33 cellular contexts compared by ENCODE assay signal in genomic region chr21:41079159-41079558, GRCh38.
A peak's percentile ranks its signal among the peaks of the same experiment; 100 is the strongest.
DNase-seq lines count a peak whose midpoint lies in the region; ATAC-seq, FAIRE-seq and TF ChIP-seq lines count a peak whose summit lies in the region.
"Had no signal": no experiment of that assay in that cellular context is flagged by ENCODE, and none has a peak within 500 bp of the region (broad histone marks: within the 10 kb centered on the region; RNA-seq: fewer than 3 reads in every experiment).

No MANE protein-coding gene starts in this region.

- in situ Hi-C loops in HepG2 (cut with HindIII; ENCODE audit: extremely low pct_ligation_motif_present, low pct_unique_long_range_greater_than_20kb) = no loop called here
- in situ Hi-C loops in GM12878 (cut with MboI) = no loop called here
- in situ Hi-C loops in K562 (cut with MboI) = no loop called here

- TF ChIP-seq EP300 in HepG2 (IDR thresholded peaks at IDR 0.05; ENCODE audit: low read depth in 2 of 2, low read length in 2 of 2) = no peak
- TF ChIP-seq EP300 in HepG2 (CRISPR knock-in tag; IDR thresholded peaks at IDR 0.05; ENCODE audit: borderline replicate concordance) = no peak
- no peak for TF ChIP-seq EP300 in GM12878 (IDR thresholded peaks at IDR 0.05; ENCODE audit: borderline replicate concordance in 1 of 2, control insufficient read depth in 1 of 2, low read depth in 2 of 2, low read length in 2 of 2)
- no peak for TF ChIP-seq EP300 in K562 (IDR thresholded peaks at IDR 0.05; ENCODE audit: low read length)

- H3K4me3 ChIP-seq in HepG2 (replicated peaks in 1 of 3; ENCODE audit: insufficient read depth in 1 of 3, low read depth in 2 of 3, low read length in 3 of 3) (no peak overlapping the region), right lobe of liver (no peak overlapping the region), GM12878 (no peak overlapping the region), K562 (no peak overlapping the region), aorta (ENCODE audit: low read length in 2 of 2) (no peak overlapping the region)
- H3K4me3 ChIP-seq: A549; BLaER1; BLaER1 treated with 17β-estradiol and CSF1 and Interleukin-3, amounts not matched to agents 10 nM and 100 nM had no signal

- H3K27ac ChIP-seq in HepG2 (ENCODE audit: extremely low read length, insufficient read depth, low read length) = no peak overlapping the region
- no peak overlapping the region for H3K27ac ChIP-seq in right lobe of liver
- no peak overlapping the region for H3K27ac ChIP-seq in GM12878 (ENCODE audit: control insufficient read depth, insufficient read depth)
- H3K27ac ChIP-seq in K562 (ENCODE audit: extremely low read depth, low read depth, low read length) = no peak overlapping the region
- H3K27ac ChIP-seq in aorta (ENCODE audit: low read depth in 1 of 2, low read length in 2 of 2) = no peak overlapping the region
- H3K27ac ChIP-seq: 22Rv1; A549; BLaER1; BLaER1 treated with 17β-estradiol and CSF1 and Interleukin-3, amounts not matched to agents 10 nM and 100 nM; C4-2B had no signal

- POLR2A ChIA-PET in HepG2 (lab: Yijun Ruan, JAX) = no interaction called here
- POLR2A ChIA-PET in GM12878 (lab: Charles Lee) = no interaction called here
- POLR2A ChIA-PET in K562 (lab: Yijun Ruan, JAX) = no interaction called here

- TF ChIP-seq RAD21 in HepG2 (CRISPR knock-in tag; IDR thresholded peaks at IDR 0.05) (no peak), GM12878 (IDR thresholded peaks at IDR 0.05; ENCODE audit: insufficient read depth, low read depth, low read length) (no peak), K562 (CRISPR knock-in tag; conservative IDR thresholded peaks at IDR 0.05 in 1 of 2, IDR thresholded peaks at IDR 0.05 in 1 of 2) (no peak)

- RAD21 ChIA-PET in GM12878 (lab: Charles Lee; ENCODE audit: unreplicated experiment) = no interaction called here

- DNase-seq in HepG2 (ENCODE audit: low spot score) (no peak), right lobe of liver (no peak), GM12878 (ENCODE audit: low read depth, low spot score) (no peak), K562 (ENCODE audit: extremely low read depth in 1 of 4, low spot score in 3 of 4) (no peak), Right ventricle myocardium inferior (ENCODE audit: missing footprints) (no peak), aorta (no peak)
- DNase-seq: 8988T; ACHN; AML-193; BE2C; C1 segment of cervical spinal cord; Caco-2; Calu3; CD4-positive, alpha-beta memory T cell; CD4-positive, alpha-beta T cell; CD4-positive, CD25-positive, alpha-beta regulatory T cell; CD8-positive, alpha-beta memory T cell; CD8-positive, alpha-beta T cell; COR-L47; DMS 273 treated with DMSO at 0.1 percent for 48 hours; DMS153; DMS53; DMS79; DMS79 treated with DMSO at 0.1 percent for 48 hours; DND-41; EL had no signal

- no peaks in the 10 kb centered on the region for H3K4me1 ChIP-seq in HepG2 (ENCODE audit: insufficient read depth, low read length)
- no peaks in the 10 kb centered on the region for H3K4me1 ChIP-seq in right lobe of liver
- no peaks in the 10 kb centered on the region for H3K4me1 ChIP-seq in GM12878 (ENCODE audit: control insufficient read depth, insufficient read depth, low read length)
- H3K4me1 ChIP-seq in K562 (replicated peaks in 1 of 2; ENCODE audit: control insufficient read depth in 2 of 2, insufficient read depth in 2 of 2, low read length in 2 of 2) = peaks cover 0 to 3% of the 10 kb centered on the region in 2 experiments; a peak in 1 of 5 replicates
- H3K4me1 ChIP-seq in aorta (ENCODE audit: control insufficient read depth in 1 of 2, insufficient read depth in 2 of 2, low read length in 2 of 2) = no peaks in the 10 kb centered on the region
- H3K4me1 ChIP-seq: A549; BE2C; BLaER1; BLaER1 treated with 17β-estradiol and CSF1 and Interleukin-3, amounts not matched to agents 10 nM and 100 nM had no signal

- no peaks in the 10 kb centered on the region for H3K79me2 ChIP-seq in HepG2 (ENCODE audit: insufficient read depth, low read length)
- H3K79me2 ChIP-seq in GM12878 (ENCODE audit: control insufficient read depth, insufficient read depth, low read length) = no peaks in the 10 kb centered on the region
- H3K79me2 ChIP-seq in K562 (ENCODE audit: control insufficient read depth, insufficient read depth, low read length) = no peaks in the 10 kb centered on the region

- TF ChIP-seq CTCF in HepG2 (CRISPR knock-in tag; IDR thresholded peaks at IDR 0.05) (no peak), right lobe of liver (IDR thresholded peaks at IDR 0.05) (no peak), GM12878 (IDR thresholded peaks at IDR 0.05 in 2 of 3, conservative IDR thresholded peaks at IDR 0.05 in 1 of 3; ENCODE audit: control insufficient read depth in 2 of 3, extremely low read depth in 1 of 3, insufficient read depth in 1 of 3, low read depth in 3 of 3, low read length in 3 of 3) (no peak), K562 (IDR thresholded peaks at IDR 0.05 in 2 of 3, conservative IDR thresholded peaks at IDR 0.05 in 1 of 3; ENCODE audit: insufficient read depth in 2 of 3, low read depth in 1 of 3, low read length in 3 of 3) (no peak)

- H3K27me3 ChIP-seq in HepG2 (ENCODE audit: control insufficient read depth in 1 of 2, insufficient read depth in 2 of 2, low read length in 2 of 2) (peaks cover 0 to 2% of the 10 kb centered on the region in 2 experiments; a peak in 2 of 5 replicates), right lobe of liver (no peaks in the 10 kb centered on the region), GM12878 (replicated peaks in 1 of 2; ENCODE audit: control insufficient read depth in 2 of 2, insufficient read depth in 2 of 2, low read length in 1 of 2) (no peaks in the 10 kb centered on the region), K562 (ENCODE audit: control insufficient read depth in 2 of 2, insufficient read depth in 2 of 2, low read length in 2 of 2) (peaks cover 0 to 6% of the 10 kb centered on the region in 2 experiments; a peak in 1 of 5 replicates), aorta (ENCODE audit: control insufficient read depth in 1 of 2, insufficient read depth in 2 of 2, low read length in 1 of 2) (no peaks in the 10 kb centered on the region)
- H3K27me3 ChIP-seq: BE2C; BLaER1; BLaER1 treated with 17β-estradiol and CSF1 and Interleukin-3, amounts not matched to agents 10 nM and 100 nM had no signal

- ATAC-seq in HepG2 (no peak), right lobe of liver (no peak), GM12878 (no peak), K562 (no peak), Right ventricle myocardium inferior (no peak), aorta (ENCODE audit: low FRiP score) (no peak)
- ATAC-seq: A549; CD8-positive, alpha-beta T cell had no signal

- H3K36me3 ChIP-seq in HepG2 (replicated peaks in 1 of 2; ENCODE audit: control insufficient read depth in 1 of 2, insufficient read depth in 2 of 2, low read length in 2 of 2) = no peaks in the 10 kb centered on the region
- no peaks in the 10 kb centered on the region for H3K36me3 ChIP-seq in right lobe of liver
- H3K36me3 ChIP-seq in GM12878 (ENCODE audit: control insufficient read depth in 2 of 2, insufficient read depth in 2 of 2, low read length in 1 of 2) = no peaks in the 10 kb centered on the region
- no peaks in the 10 kb centered on the region for H3K36me3 ChIP-seq in K562 (ENCODE audit: control insufficient read depth, insufficient read depth, low read length)
- H3K36me3 ChIP-seq in aorta (ENCODE audit: control insufficient read depth in 1 of 2, insufficient read depth in 2 of 2, low read length in 1 of 2) = no peaks in the 10 kb centered on the region
- H3K36me3 ChIP-seq: BE2C; BLaER1; BLaER1 treated with 17β-estradiol and CSF1 and Interleukin-3, amounts not matched to agents 10 nM and 100 nM had no signal

- H4K20me1 ChIP-seq in HepG2 (ENCODE audit: insufficient read depth, low read length) = no peaks in the 10 kb centered on the region
- H4K20me1 ChIP-seq in GM12878 (ENCODE audit: control insufficient read depth, insufficient read depth) = no peaks in the 10 kb centered on the region
- H4K20me1 ChIP-seq in K562 (replicated peaks; ENCODE audit: control insufficient read depth, insufficient read depth, low read length) = no peaks in the 10 kb centered on the region
- H4K20me1 ChIP-seq: BLaER1; BLaER1 treated with 17β-estradiol and CSF1 and Interleukin-3, amounts not matched to agents 10 nM and 100 nM had no signal

- H3K4me2 ChIP-seq in HepG2 (ENCODE audit: low read depth, low read length) (no peak overlapping the region), GM12878 (ENCODE audit: control insufficient read depth, insufficient read depth) (no peak overlapping the region), K562 (ENCODE audit: insufficient read depth, low read length) (no peak overlapping the region)
- H3K4me2 ChIP-seq: A549; BLaER1; BLaER1 treated with 17β-estradiol and CSF1 and Interleukin-3, amounts not matched to agents 10 nM and 100 nM had no signal

- H2AFZ ChIP-seq in HepG2 (ENCODE audit: low read length) = no peak overlapping the region
- H2AFZ ChIP-seq in GM12878 (ENCODE audit: control insufficient read depth, low read depth, low read length) = no peak overlapping the region
- H2AFZ ChIP-seq in K562 (ENCODE audit: low read depth, low read length) = no peak overlapping the region

- FAIRE-seq in HepG2 (lab: Jason Lieb, UNC) (no peak), GM12878 (lab: Jason Lieb, UNC) (peak; percentile 47), K562 (lab: Jason Lieb, UNC) (no peak)
- FAIRE-seq: A204.1, A549, D721Med had no signal

- intact Hi-C loops in HepG2 (cut with micrococcal nuclease; ENCODE audit: unreplicated experiment) = no loop called here
- intact Hi-C loops in right lobe of liver (cut with DNase I) = no loop called here
- intact Hi-C loops in GM12878 (cut with micrococcal nuclease; ENCODE audit: unreplicated experiment) = no loop called here
- intact Hi-C loops in K562 (cut with micrococcal nuclease) = no loop called here
- intact Hi-C loops in Right ventricle myocardium inferior (cut with DNase I) = no loop called here
- intact Hi-C loops in aorta (cut with DNase I) = no loop called here

- SMC1A ChIA-PET in GM12878 (lab: Charles Lee; ENCODE audit: uncharacterized antibody, unreplicated experiment) = no interaction called here

- no peaks in the 10 kb centered on the region for H3K9me1 ChIP-seq in K562 (ENCODE audit: control insufficient read depth, insufficient read depth, low read length)

- H3K9me3 ChIP-seq in HepG2 (ENCODE audit: low read length) (no peaks in the 10 kb centered on the region), right lobe of liver (no peaks in the 10 kb centered on the region), GM12878 (replicated peaks; ENCODE audit: control insufficient read depth, insufficient read depth, low read length) (no peaks in the 10 kb centered on the region; the same call in 2 of the 3 replicates), K562 (replicated peaks; ENCODE audit: control insufficient read depth, insufficient read depth, low read depth, low read length) (no peaks in the 10 kb centered on the region), aorta (ENCODE audit: control insufficient read depth, low read length) (no peaks in the 10 kb centered on the region)
- H3K9me3 ChIP-seq: A549, BLaER1, Caco-2 had no signal

- 0% methylated on average over 1 of the region's 1 CpG for WGBS in HepG2 (ENCODE audit: low lambda C conversion rate)
- WGBS in right lobe of liver (ENCODE audit: insufficient coverage, low coverage, low lambda C conversion rate, missing lambda C conversion rate) = 64% methylated on average over 1 of the region's 1 CpG
- 0% methylated on average over 1 of the region's 1 CpG for WGBS in GM12878 (ENCODE audit: insufficient coverage, insufficient replicate concordance, low lambda C conversion rate, missing lambda C conversion rate)
- 5% methylated on average over 1 of the region's 1 CpG for WGBS in K562 (ENCODE audit: insufficient coverage, low coverage, missing lambda C conversion rate)
- WGBS in aorta, 2 donors = 19 to 67% methylated on average over 1 of the region's 1 CpG

- TF ChIP-seq POLR2A in HepG2 (IDR thresholded peaks at IDR 0.05; ENCODE audit: insufficient read depth in 1 of 2, low read depth in 2 of 2, low read length in 2 of 2) (no peak), right lobe of liver (IDR thresholded peaks at IDR 0.05) (no peak), GM12878 (IDR thresholded peaks at IDR 0.05; ENCODE audit: low read depth, low read length) (no peak), K562 (conservative IDR thresholded peaks at IDR 0.05) (no peak)

- CTCF ChIA-PET in HepG2 (lab: Yijun Ruan, JAX; ENCODE audit: low intra/inter-chr PET ratio, low total read pairs) (no interaction called here), GM12878 (lab: Yijun Ruan, JAX) (no interaction called here), K562 (lab: Yijun Ruan, JAX; ENCODE audit: low intra/inter-chr PET ratio) (no interaction called here)

- no TSS peak for BruUV-seq in HepG2 (replicated peaks; lab: Mats Ljungman, UMichigan)
- BruUV-seq in GM12878 (replicated peaks; lab: Mats Ljungman, UMichigan) = no TSS peak
- no TSS peak for BruUV-seq in K562 (replicated peaks; lab: Mats Ljungman, UMichigan)

- H3K9ac ChIP-seq in HepG2 (ENCODE audit: insufficient read depth, low read depth, low read length) = no peak overlapping the region
- no peak overlapping the region for H3K9ac ChIP-seq in GM12878 (ENCODE audit: control insufficient read depth, insufficient read depth, low read length)
- no peak overlapping the region for H3K9ac ChIP-seq in K562 (ENCODE audit: insufficient read depth in 1 of 2, low read depth in 2 of 2, low read length in 2 of 2)
- H3K9ac ChIP-seq: BLaER1; BLaER1 treated with 17β-estradiol and CSF1 and Interleukin-3, amounts not matched to agents 10 nM and 100 nM had no signal
